Comparison of ENCODE assay signal across 1 cellular context in the genomic region with DNA sequence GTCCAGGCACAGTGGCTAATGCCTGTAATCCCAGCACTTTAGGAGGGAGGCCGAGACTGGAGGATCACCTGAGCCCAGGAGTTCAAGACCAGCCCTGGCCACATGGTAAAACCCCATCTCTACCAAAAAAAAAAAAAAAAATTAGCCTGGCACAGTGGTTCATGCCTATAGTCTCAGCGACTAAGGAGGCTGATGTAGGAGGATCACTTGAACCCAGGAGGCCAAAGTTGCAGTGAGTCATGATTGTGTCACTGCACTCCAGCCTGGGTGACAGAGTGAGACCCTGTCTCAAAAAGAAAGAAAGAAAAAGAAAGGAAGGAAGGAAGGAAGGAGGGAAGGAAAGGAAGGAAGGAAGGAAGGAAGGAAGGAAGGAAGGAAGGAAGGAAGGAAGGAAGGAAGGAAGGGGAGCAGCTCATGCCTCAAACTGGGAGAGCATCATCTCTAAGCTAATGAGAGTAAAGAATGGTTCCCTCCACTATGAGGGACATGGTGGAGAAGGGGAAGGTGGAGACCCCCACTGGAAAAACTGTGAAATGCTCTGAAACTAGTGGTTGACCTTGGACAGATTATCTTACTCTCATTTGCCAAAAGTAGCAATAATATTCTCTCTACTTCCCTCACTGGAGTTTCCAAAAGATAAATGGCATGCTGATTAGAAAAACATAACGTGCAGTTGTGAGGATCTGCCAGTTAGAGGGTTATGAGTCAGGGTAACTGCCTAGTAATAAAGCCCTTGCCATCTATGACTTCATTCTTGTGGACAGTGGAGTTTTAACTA.
TF ChIP-seq lines count a peak whose summit lies in the region.

No MANE protein-coding gene starts in this region.

TF ChIP-seq in K562, 482 proteins besides CTCF, POLR2A, EP300 and RAD21 (continues in another document):
- TF ChIP-seq ZBED1 (IDR thresholded peaks at IDR 0.05) (no peak), FOS (IDR thresholded peaks at IDR 0.05; ENCODE audit: extremely low read depth, insufficient read length) (no peak), FOXJ2 (tag; IDR thresholded peaks at IDR 0.05) (no peak), SRSF9 (IDR thresholded peaks at IDR 0.05; ENCODE audit: borderline replicate concordance, low read depth, low read length) (no peak), TSC22D4 (tag; IDR thresholded peaks at IDR 0.05) (no peak), DMBX1 (CRISPR knock-in tag; IDR thresholded peaks at IDR 0.05; ENCODE audit: borderline replicate concordance) (no peak), NFATC3 (IDR thresholded peaks at IDR 0.05) (no peak), SIN3A (IDR thresholded peaks at IDR 0.05; ENCODE audit: borderline replicate concordance in 2 of 2, control insufficient read depth in 1 of 2, low read depth in 2 of 2, low read length in 2 of 2) (no peak), RUNX1 (IDR thresholded peaks at IDR 0.05; ENCODE audit: low read depth) (no peak), ELF4 (CRISPR knock-in tag; IDR thresholded peaks at IDR 0.05) (peak; percentile 88), FOXP1 (CRISPR knock-in tag; IDR thresholded peaks at IDR 0.05) (no peak), SMC3 (conservative IDR thresholded peaks at IDR 0.05; ENCODE audit: insufficient read depth, low read depth, low read length) (peak; percentile 39; the same call in 1 of the 2 replicates), OTX1 (CRISPR knock-in tag; IDR thresholded peaks at IDR 0.05) (peak; percentile 88; the same call in 1 of the 2 replicates), ESRRA (IDR thresholded peaks at IDR 0.05; ENCODE audit: borderline replicate concordance, low read depth) (peak; percentile 59; the same call in 1 of the 2 replicates), ZNF79 (CRISPR knock-in tag; IDR thresholded peaks at IDR 0.05; ENCODE audit: low read depth) (no peak), NCOA1 (IDR thresholded peaks at IDR 0.05; ENCODE audit: low read depth) (no peak), NCOA4 (IDR thresholded peaks at IDR 0.05; ENCODE audit: partially characterized antibody) (no peak), HNRNPK (IDR thresholded peaks at IDR 0.05; ENCODE audit: low read depth, low read length, poor library complexity, severe bottlenecking) (no peak), FOSL1 (tag; conservative IDR thresholded peaks at IDR 0.05) (no peak), HOXB6 (CRISPR knock-in tag; IDR thresholded peaks at IDR 0.05; ENCODE audit: borderline replicate concordance) (no peak)
- TF ChIP-seq, protein P1, sequence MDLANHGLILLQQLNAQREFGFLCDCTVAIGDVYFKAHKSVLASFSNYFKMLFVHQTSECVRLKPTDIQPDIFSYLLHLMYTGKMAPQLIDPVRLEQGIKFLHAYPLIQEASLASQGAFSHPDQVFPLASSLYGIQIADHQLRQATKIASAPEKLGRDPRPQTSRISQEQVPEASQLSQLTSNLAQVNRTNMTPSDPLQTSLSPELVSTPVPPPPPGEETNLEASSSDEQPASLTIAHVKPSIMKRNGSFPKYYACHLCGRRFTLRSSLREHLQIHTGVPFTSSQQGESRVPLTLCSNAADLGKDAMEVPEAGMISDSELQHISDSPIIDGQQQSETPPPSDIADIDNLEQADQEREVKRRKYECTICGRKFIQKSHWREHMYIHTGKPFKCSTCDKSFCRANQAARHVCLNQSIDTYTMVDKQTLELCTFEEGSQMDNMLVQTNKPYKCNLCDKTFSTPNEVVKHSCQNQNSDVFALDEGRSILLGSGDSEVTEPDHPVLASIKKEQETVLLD (IDR thresholded peaks at IDR 0.05): no peak
- TF ChIP-seq, protein P2, sequence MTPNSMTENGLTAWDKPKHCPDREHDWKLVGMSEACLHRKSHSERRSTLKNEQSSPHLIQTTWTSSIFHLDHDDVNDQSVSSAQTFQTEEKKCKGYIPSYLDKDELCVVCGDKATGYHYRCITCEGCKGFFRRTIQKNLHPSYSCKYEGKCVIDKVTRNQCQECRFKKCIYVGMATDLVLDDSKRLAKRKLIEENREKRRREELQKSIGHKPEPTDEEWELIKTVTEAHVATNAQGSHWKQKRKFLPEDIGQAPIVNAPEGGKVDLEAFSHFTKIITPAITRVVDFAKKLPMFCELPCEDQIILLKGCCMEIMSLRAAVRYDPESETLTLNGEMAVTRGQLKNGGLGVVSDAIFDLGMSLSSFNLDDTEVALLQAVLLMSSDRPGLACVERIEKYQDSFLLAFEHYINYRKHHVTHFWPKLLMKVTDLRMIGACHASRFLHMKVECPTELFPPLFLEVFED (CRISPR knock-in tag; conservative IDR thresholded peaks at IDR 0.05): peak; percentile 92; the same call in 1 of the 2 replicates
- TF ChIP-seq, protein P3, sequence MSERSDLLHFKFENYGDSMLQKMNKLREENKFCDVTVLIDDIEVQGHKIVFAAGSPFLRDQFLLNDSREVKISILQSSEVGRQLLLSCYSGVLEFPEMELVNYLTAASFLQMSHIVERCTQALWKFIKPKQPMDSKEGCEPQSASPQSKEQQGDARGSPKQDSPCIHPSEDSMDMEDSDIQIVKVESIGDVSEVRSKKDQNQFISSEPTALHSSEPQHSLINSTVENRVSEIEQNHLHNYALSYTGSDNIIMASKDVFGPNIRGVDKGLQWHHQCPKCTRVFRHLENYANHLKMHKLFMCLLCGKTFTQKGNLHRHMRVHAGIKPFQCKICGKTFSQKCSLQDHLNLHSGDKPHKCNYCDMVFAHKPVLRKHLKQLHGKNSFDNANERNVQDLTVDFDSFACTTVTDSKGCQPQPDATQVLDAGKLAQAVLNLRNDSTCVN (CRISPR knock-in tag; IDR thresholded peaks at IDR 0.05): peak; percentile 95
- TF ChIP-seq, protein P4, sequence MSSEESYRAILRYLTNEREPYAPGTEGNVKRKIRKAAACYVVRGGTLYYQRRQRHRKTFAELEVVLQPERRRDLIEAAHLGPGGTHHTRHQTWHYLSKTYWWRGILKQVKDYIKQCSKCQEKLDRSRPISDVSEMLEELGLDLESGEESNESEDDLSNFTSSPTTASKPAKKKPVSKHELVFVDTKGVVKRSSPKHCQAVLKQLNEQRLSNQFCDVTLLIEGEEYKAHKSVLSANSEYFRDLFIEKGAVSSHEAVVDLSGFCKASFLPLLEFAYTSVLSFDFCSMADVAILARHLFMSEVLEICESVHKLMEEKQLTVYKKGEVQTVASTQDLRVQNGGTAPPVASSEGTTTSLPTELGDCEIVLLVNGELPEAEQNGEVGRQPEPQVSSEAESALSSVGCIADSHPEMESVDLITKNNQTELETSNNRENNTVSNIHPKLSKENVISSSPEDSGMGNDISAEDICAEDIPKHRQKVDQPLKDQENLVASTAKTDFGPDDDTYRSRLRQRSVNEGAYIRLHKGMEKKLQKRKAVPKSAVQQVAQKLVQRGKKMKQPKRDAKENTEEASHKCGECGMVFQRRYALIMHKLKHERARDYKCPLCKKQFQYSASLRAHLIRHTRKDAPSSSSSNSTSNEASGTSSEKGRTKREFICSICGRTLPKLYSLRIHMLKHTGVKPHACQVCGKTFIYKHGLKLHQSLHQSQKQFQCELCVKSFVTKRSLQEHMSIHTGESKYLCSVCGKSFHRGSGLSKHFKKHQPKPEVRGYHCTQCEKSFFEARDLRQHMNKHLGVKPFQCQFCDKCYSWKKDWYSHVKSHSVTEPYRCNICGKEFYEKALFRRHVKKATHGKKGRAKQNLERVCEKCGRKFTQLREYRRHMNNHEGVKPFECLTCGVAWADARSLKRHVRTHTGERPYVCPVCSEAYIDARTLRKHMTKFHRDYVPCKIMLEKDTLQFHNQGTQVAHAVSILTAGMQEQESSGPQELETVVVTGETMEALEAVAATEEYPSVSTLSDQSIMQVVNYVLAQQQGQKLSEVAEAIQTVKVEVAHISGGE (CRISPR knock-in tag; IDR thresholded peaks at IDR 0.05): no peak
- TF ChIP-seq, protein P5, sequence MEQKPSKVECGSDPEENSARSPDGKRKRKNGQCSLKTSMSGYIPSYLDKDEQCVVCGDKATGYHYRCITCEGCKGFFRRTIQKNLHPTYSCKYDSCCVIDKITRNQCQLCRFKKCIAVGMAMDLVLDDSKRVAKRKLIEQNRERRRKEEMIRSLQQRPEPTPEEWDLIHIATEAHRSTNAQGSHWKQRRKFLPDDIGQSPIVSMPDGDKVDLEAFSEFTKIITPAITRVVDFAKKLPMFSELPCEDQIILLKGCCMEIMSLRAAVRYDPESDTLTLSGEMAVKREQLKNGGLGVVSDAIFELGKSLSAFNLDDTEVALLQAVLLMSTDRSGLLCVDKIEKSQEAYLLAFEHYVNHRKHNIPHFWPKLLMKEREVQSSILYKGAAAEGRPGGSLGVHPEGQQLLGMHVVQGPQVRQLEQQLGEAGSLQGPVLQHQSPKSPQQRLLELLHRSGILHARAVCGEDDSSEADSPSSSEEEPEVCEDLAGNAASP (IDR thresholded peaks at IDR 0.05): no peak
- TF ChIP-seq, protein P6, sequence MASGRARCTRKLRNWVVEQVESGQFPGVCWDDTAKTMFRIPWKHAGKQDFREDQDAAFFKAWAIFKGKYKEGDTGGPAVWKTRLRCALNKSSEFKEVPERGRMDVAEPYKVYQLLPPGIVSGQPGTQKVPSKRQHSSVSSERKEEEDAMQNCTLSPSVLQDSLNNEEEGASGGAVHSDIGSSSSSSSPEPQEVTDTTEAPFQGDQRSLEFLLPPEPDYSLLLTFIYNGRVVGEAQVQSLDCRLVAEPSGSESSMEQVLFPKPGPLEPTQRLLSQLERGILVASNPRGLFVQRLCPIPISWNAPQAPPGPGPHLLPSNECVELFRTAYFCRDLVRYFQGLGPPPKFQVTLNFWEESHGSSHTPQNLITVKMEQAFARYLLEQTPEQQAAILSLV (tag; IDR thresholded peaks at IDR 0.05): no peak
- TF ChIP-seq, protein P7, sequence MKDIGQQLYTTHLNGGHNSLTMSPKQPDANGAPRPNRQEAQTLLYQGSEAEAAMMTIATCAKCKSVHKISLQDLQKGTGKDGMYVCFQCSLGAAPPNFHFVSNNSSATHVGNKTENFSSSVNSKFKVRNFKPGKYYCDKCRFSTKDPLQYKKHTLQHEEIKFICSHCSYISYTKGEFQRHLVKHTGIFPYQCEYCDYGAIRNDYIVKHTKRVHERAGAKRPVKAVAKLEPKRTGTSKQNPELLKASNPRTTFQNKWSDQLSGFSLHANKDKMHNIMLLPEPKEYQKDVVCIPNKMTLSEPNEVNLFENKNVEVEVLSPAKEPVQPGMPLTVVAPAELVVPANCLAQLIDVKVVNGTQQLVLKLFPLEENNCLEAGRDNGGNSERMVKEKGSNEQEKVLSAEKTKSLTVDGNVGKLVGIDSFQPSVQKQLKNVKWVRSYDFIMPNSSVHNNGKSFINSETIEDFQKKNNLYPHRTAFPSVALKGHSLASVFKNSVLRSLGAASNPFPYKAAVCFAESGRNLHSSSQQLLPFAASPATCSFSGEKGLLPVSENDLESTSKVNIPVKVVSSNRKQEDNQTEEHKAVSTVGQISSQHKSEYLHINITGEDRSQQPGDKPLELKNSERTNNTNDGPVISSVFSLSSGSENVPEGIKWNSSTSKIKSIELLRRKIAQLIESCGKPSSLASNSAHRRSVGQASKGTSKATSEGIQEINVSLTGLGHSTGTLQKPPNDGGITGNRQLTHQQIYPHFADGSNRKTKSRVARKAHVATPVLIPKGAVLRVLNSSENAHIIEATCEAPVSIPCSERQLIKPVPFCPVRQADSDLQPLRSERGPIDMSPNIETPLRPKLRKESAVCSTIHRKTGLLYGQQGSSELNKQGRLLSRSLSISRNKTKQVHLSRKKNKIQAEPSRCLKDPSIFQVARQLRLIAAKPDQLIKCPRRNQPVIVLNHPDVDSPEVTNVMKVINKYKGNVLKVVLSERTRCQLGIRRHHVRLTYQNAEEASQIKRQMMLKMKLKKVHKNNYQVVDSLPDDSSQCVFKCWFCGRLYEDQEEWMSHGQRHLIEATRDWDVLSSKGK (CRISPR knock-in tag; IDR thresholded peaks at IDR 0.05): no peak
